Comparison of ENCODE assay signal across 17 cellular contexts in genomic region chr11:69353696-69354544, GRCh38. TPM values are rescaled to one million over a fixed set of nuclear protein-coding genes. Genes with fewer than 3 reads are reported as not detected.
A peak's percentile ranks its signal among the peaks of the same experiment; 100 is the strongest.
DNase-seq lines count a peak whose midpoint lies in the region; ATAC-seq, FAIRE-seq and TF ChIP-seq lines count a peak whose summit lies in the region.
"Had no signal": no experiment of that assay in that cellular context is flagged by ENCODE, and none has a peak within 500 bp of the region (broad histone marks: within the 10 kb centered on the region; RNA-seq: fewer than 3 reads in every experiment).

No MANE protein-coding gene starts in this region.

- no peak overlapping the region for H3K27ac Mint-ChIP-seq in activated CD4-positive, alpha-beta memory T cell treated with anti-CD3 and anti-CD28 coated beads, Interleukin-2, amount 10 ng/mL, durations not matched to agents 7 days and 5 days
- no peak overlapping the region for H3K27ac Mint-ChIP-seq in CD4-positive, alpha-beta T cell

- H3K9ac ChIP-seq in GM23248 (0 out of 2 replicates have a peak overlapping the region, but pooled peaks have one; percentile 36), HepG2 (ENCODE audit: insufficient read depth, low read depth, low read length) (no peak overlapping the region)
- H3K9ac ChIP-seq: BLaER1 treated with 17β-estradiol and CSF1 and Interleukin-3, amounts not matched to agents 10 nM and 100 nM had no signal

- no TSS peak for BruUV-seq in HepG2 (replicated peaks; lab: Mats Ljungman, UMichigan)

- POLR2A ChIA-PET in A549 (lab: Yijun Ruan, JAX) (no interaction called here), HepG2 (lab: Yijun Ruan, JAX) (no interaction called here)
- POLR2A ChIA-PET in activated CD4-positive, alpha-beta memory T cell treated with anti-CD3 and anti-CD28 coated beads, Interleukin-2, amount 10 ng/mL, durations not matched to agents 7 days and 5 days (lab: Charles Lee) = no interaction called here
- POLR2A ChIA-PET in CD4-positive, alpha-beta T cell (lab: Charles Lee) = no interaction called here

- H3K9me2 ChIP-seq in GM23248 (ENCODE audit: insufficient read depth) = no peaks in the 10 kb centered on the region

- H3K27me3 ChIP-seq in GM23248 (replicated peaks; ENCODE audit: insufficient read depth) (no peaks in the 10 kb centered on the region), HepG2 (ENCODE audit: control insufficient read depth in 1 of 2, insufficient read depth in 2 of 2, low read length in 2 of 2) (peaks cover 0 to 9% of the 10 kb centered on the region in 2 experiments; a peak in 2 of 5 replicates), ovary (no peaks in the 10 kb centered on the region)
- H3K27me3 ChIP-seq in CD4-positive, alpha-beta T cell (ENCODE audit: control insufficient read depth, insufficient read depth, low read length) = no peaks in the 10 kb centered on the region
- H3K27me3 ChIP-seq: adrenal gland; BLaER1 treated with 17β-estradiol and CSF1 and Interleukin-3, amounts not matched to agents 10 nM and 100 nM had no signal

- in situ Hi-C loops in GM23248 (cut with MboI) = no loop called here
- in situ Hi-C loops in HepG2 (cut with HindIII; ENCODE audit: extremely low pct_ligation_motif_present, low pct_unique_long_range_greater_than_20kb) = no loop called here

- H4K20me1 ChIP-seq in GM23248 (ENCODE audit: insufficient read depth) = no peaks in the 10 kb centered on the region
- no peaks in the 10 kb centered on the region for H4K20me1 ChIP-seq in HepG2 (ENCODE audit: insufficient read depth, low read length)
- H4K20me1 ChIP-seq: BLaER1 treated with 17β-estradiol and CSF1 and Interleukin-3, amounts not matched to agents 10 nM and 100 nM had no signal

- ATAC-seq in A549 = no peak
- peak; percentile 30 for ATAC-seq in HepG2
- no peak for ATAC-seq in CD4-positive, alpha-beta T cell (ENCODE audit: poor library complexity)
- no peak for ATAC-seq in HG02642 (IDR thresholded peaks at IDR 0.05; ENCODE audit: poor library complexity, unreplicated experiment)

- H3F3A ChIP-seq in GM23248 (ENCODE audit: insufficient read depth) = peaks cover 26% of the 10 kb centered on the region

- H3K27ac ChIP-seq in A549 = peak overlapping the region; percentile 36 to 77; a peak in 4 of 6 replicates
- H3K27ac ChIP-seq in GM23248 = peak overlapping the region; percentile 75; the same call in 1 of the 2 replicates
- H3K27ac ChIP-seq in HepG2 (ENCODE audit: extremely low read length, insufficient read depth, low read length) = no peak overlapping the region
- H3K27ac ChIP-seq in ovary = no peak overlapping the region
- no peak overlapping the region for H3K27ac ChIP-seq in CD4-positive, alpha-beta T cell (ENCODE audit: low read depth, low read length)
- H3K27ac ChIP-seq: BLaER1 treated with 17β-estradiol and CSF1 and Interleukin-3, amounts not matched to agents 10 nM and 100 nM had no signal

- no peak overlapping the region; the same call in 2 of the 3 replicates for H3K4me2 ChIP-seq in A549
- H3K4me2 ChIP-seq in GM23248 (ENCODE audit: unreplicated experiment) = no peak overlapping the region
- no peak overlapping the region for H3K4me2 ChIP-seq in HepG2 (ENCODE audit: low read depth, low read length)

- H3K4me3 ChIP-seq in A549 (no peak overlapping the region), GM23248 (no peak overlapping the region), HepG2 (replicated peaks in 1 of 3; ENCODE audit: insufficient read depth in 1 of 3, low read depth in 2 of 3, low read length in 3 of 3) (no peak overlapping the region), ovary (no peak overlapping the region)
- H3K4me3 ChIP-seq: adrenal gland; BLaER1 treated with 17β-estradiol and CSF1 and Interleukin-3, amounts not matched to agents 10 nM and 100 nM had no signal

- H3K27me3 Mint-ChIP-seq in activated CD4-positive, alpha-beta memory T cell treated with anti-CD3 and anti-CD28 coated beads, Interleukin-2, amount 10 ng/mL, durations not matched to agents 7 days and 5 days = peaks cover 5% of the 10 kb centered on the region
- no peaks in the 10 kb centered on the region for H3K27me3 Mint-ChIP-seq in CD4-positive, alpha-beta T cell

- TF ChIP-seq POLR2A in A549 (IDR thresholded peaks at IDR 0.05; ENCODE audit: low read length) (no peak), HepG2 (IDR thresholded peaks at IDR 0.05; ENCODE audit: insufficient read depth in 1 of 2, low read depth in 2 of 2, low read length in 2 of 2) (no peak), ovary (IDR thresholded peaks at IDR 0.05) (no peak)

- TF ChIP-seq EP300 in A549 (IDR thresholded peaks at IDR 0.05) (no peak), HepG2 (IDR thresholded peaks at IDR 0.05; ENCODE audit: low read depth in 2 of 2, low read length in 2 of 2) (no peak), HepG2 (CRISPR knock-in tag; IDR thresholded peaks at IDR 0.05; ENCODE audit: borderline replicate concordance) (no peak), ovary (IDR thresholded peaks at IDR 0.05) (no peak)

- H3K4me1 ChIP-seq in A549 (peaks cover 49% of the 10 kb centered on the region), GM23248 (ENCODE audit: insufficient read depth) (peaks cover 41% of the 10 kb centered on the region), HepG2 (ENCODE audit: insufficient read depth, low read length) (peaks cover 19% of the 10 kb centered on the region), ovary (ENCODE audit: insufficient read depth) (no peaks in the 10 kb centered on the region)

- CTCF ChIA-PET in A549 (lab: Yijun Ruan, JAX) (interaction anchor here (0.5 to 1.4 kb wide), 2 partner anchors 56 to 71 kb away, joined by 3 read pairs; no protein-coding TSS in a partner anchor), HepG2 (lab: Yijun Ruan, JAX; ENCODE audit: low intra/inter-chr PET ratio, low total read pairs) (no interaction called here)
- CTCF ChIA-PET in activated CD4-positive, alpha-beta memory T cell treated with anti-CD3 and anti-CD28 coated beads, Interleukin-2, amount 10 ng/mL, durations not matched to agents 7 days and 5 days (lab: Charles Lee) = interaction anchor here (0.6 kb wide), 1 partner anchor 53 kb away, joined by 3 read pairs; no protein-coding TSS in a partner anchor
- CTCF ChIA-PET in CD4-positive, alpha-beta T cell (lab: Charles Lee) = no interaction called here

- H3K79me2 ChIP-seq in GM23248 (ENCODE audit: insufficient read depth) (no peaks in the 10 kb centered on the region), HepG2 (ENCODE audit: insufficient read depth, low read length) (no peaks in the 10 kb centered on the region)

- H3K9me3 ChIP-seq in A549 = peaks cover 4% of the 10 kb centered on the region
- H3K9me3 ChIP-seq in GM23248 (ENCODE audit: low read depth) = no peaks in the 10 kb centered on the region
- H3K9me3 ChIP-seq in HepG2 (ENCODE audit: low read length) = no peaks in the 10 kb centered on the region
- H3K9me3 ChIP-seq in ovary = no peaks in the 10 kb centered on the region
- peaks cover 2% of the 10 kb centered on the region for H3K9me3 ChIP-seq in CD4-positive, alpha-beta T cell (ENCODE audit: control insufficient read depth, low read length)
- H3K9me3 ChIP-seq: adrenal gland had no signal

- intact Hi-C loops in HepG2 (cut with micrococcal nuclease; ENCODE audit: unreplicated experiment) (no loop called here), ovary (cut with DNase I) (no loop called here)
- intact Hi-C loops in CD4-positive, alpha-beta T cell (cut with DNase I, micrococcal nuclease) = no loop called here

- no peaks in the 10 kb centered on the region for H3K9me3 Mint-ChIP-seq in activated CD4-positive, alpha-beta memory T cell treated with anti-CD3 and anti-CD28 coated beads, Interleukin-2, amount 10 ng/mL, durations not matched to agents 7 days and 5 days
- H3K9me3 Mint-ChIP-seq in CD4-positive, alpha-beta T cell = no peaks in the 10 kb centered on the region

- H3K36me3 ChIP-seq in GM23248 (ENCODE audit: low read depth) (no peaks in the 10 kb centered on the region), HepG2 (replicated peaks in 1 of 2; ENCODE audit: control insufficient read depth in 1 of 2, insufficient read depth in 2 of 2, low read length in 2 of 2) (no peaks in the 10 kb centered on the region), ovary (no peaks in the 10 kb centered on the region)
- H3K36me3 ChIP-seq: adrenal gland had no signal

- no peak for TF ChIP-seq RAD21 in A549 (conservative IDR thresholded peaks at IDR 0.05 in 1 of 2, IDR thresholded peaks at IDR 0.05 in 1 of 2)
- TF ChIP-seq RAD21 in HepG2 (CRISPR knock-in tag; IDR thresholded peaks at IDR 0.05) = no peak

- WGBS in A549 (ENCODE audit: missing lambda C conversion rate) = 88% methylated on average over 18 of the region's 20 CpGs
- 87 to 94% methylated on average over 18 to 19 of the region's 20 CpGs for WGBS in GM23248 (ENCODE audit: low coverage in 1 of 2, low lambda C conversion rate in 2 of 2, missing lambda C conversion rate in 2 of 2), 2 experiments
- WGBS in HepG2 (ENCODE audit: low lambda C conversion rate) = 29% methylated on average over 1 of the region's 20 CpGs
- 76 to 78% (median 76%) methylated on average over 20 of the region's 20 CpGs for WGBS in ovary, 3 donors

- FAIRE-seq in A549 (lab: Jason Lieb, UNC) = no peak
- FAIRE-seq in HepG2 (lab: Jason Lieb, UNC) = no peak
- FAIRE-seq in frontal cortex (lab: Jason Lieb, UNC) = no peak

- H3K36me3 Mint-ChIP-seq in activated CD4-positive, alpha-beta memory T cell treated with anti-CD3 and anti-CD28 coated beads, Interleukin-2, amount 10 ng/mL, durations not matched to agents 7 days and 5 days (ENCODE audit: low read depth) = no peaks in the 10 kb centered on the region
- H3K36me3 Mint-ChIP-seq in CD4-positive, alpha-beta T cell (ENCODE audit: low read depth) = no peaks in the 10 kb centered on the region

- TF ChIP-seq CTCF in A549 (IDR thresholded peaks at IDR 0.05) (no peak), HepG2 (CRISPR knock-in tag; IDR thresholded peaks at IDR 0.05) (no peak), ovary (IDR thresholded peaks at IDR 0.05) (no peak)
- TF ChIP-seq CTCF in CD4-positive, alpha-beta T cell (IDR thresholded peaks at IDR 0.05) = no peak

- H2AFZ ChIP-seq in GM23248 (no peak overlapping the region), HepG2 (ENCODE audit: low read length) (no peak overlapping the region)

- DNase-seq in A549 (ENCODE audit: low read depth in 1 of 2, low spot score in 1 of 2) (no peak), GM23248 (no peak), HepG2 (ENCODE audit: low spot score) (no peak), ovary (no peak), frontal cortex (ENCODE audit: low spot score in 2 of 2) (no peak)
- DNase-seq in activated CD4-positive, alpha-beta memory T cell treated with anti-CD3 and anti-CD28 coated beads, Interleukin-2, amount 10 ng/mL, durations not matched to agents 7 days and 5 days = peak; percentile 15
- no peak for DNase-seq in CD4-positive, alpha-beta T cell
- DNase-seq: cortex of kidney; EL; Kasumi-1; NCI-H2081; NK-92 treated with Interleukin-12 subunit alpha and Interleukin-12 subunit beta, amount 100 ng/mL, for 24 hours; stimulated activated naive CD4-positive, alpha-beta T cell had no signal

- H3K4me1 Mint-ChIP-seq in activated CD4-positive, alpha-beta memory T cell treated with anti-CD3 and anti-CD28 coated beads, Interleukin-2, amount 10 ng/mL, durations not matched to agents 7 days and 5 days = peaks cover 5% of the 10 kb centered on the region
- no peaks in the 10 kb centered on the region for H3K4me1 Mint-ChIP-seq in CD4-positive, alpha-beta T cell (ENCODE audit: low read depth)

- no peak overlapping the region for H3K4me3 Mint-ChIP-seq in activated CD4-positive, alpha-beta memory T cell treated with anti-CD3 and anti-CD28 coated beads, Interleukin-2, amount 10 ng/mL, durations not matched to agents 7 days and 5 days
- H3K4me3 Mint-ChIP-seq in CD4-positive, alpha-beta T cell = no peak overlapping the region

RNA-seq across cellular contexts. Expression of gene MYEOV, which starts 60.0 kb away (rescaled TPM):
- polyA plus RNA-seq in A549 (2011; rRNA removed) (102 and 111 TPM in 2 replicates), A549 (2017; fragmentation: RNase III; extraction: RNeasy Plus Mini Kit Qiagen cat#74134 plus additional on column Dnase treatment) (82.2 to 113 TPM (median 92.3 TPM) in 3 replicates), GM23248 (2016; fragmentation: Nextera tagmentation; extraction: Ambion mirVana) (7.2 and 8.7 TPM in 2 replicates), HepG2 (2011; rRNA removed) (1.6 and 1.8 TPM in 2 replicates), ovary (under 1 TPM in 1 of 2 donors, not detected in 1; 0.21 TPM)
- polyA plus RNA-seq in A549 (2012; cell fraction: cytosol; rRNA removed) = 109 and 120 TPM in 2 replicates
- 106 and 116 TPM in 2 replicates for polyA plus RNA-seq in A549 (2012; cell fraction: nucleus; rRNA removed)
- 164 and 190 TPM in 2 replicates for polyA minus RNA-seq in A549 (2011; rRNA and poly(A)+ RNA removed)
- 0.63 and 0.86 TPM in 2 replicates for total RNA-seq in GM23248 (2014; rRNA removed; shearing (Covaris generic))
- total RNA-seq in activated CD4-positive, alpha-beta memory T cell treated with anti-CD3 and anti-CD28 coated beads, Interleukin-2, amount 10 ng/mL, durations not matched to agents 7 days and 5 days = not detected
- total RNA-seq in HepG2 (2016; rRNA removed; fragmentation: Illumina TruSeq; extraction: Trizol) (0.17 and 0.33 TPM in 2 replicates), ovary (under 1 TPM in 5 of 7 donors, not detected in 2; 0.12 to 0.79 (median 0.66) TPM), frontal cortex (not detected)
- 0.40 TPM in 1 of 2 replicates, not detected in the other for total RNA-seq in HepG2 (2016; cell fraction: cytosol; rRNA removed; fragmentation: Illumina TruSeq; extraction: Trizol; ENCODE audit: low read depth)
- 0.30 and 0.54 TPM in 2 replicates for total RNA-seq in HepG2 (2016; cell fraction: insoluble cytoplasmic fraction; rRNA removed; fragmentation: Illumina TruSeq; extraction: Trizol)
- 0.28 and 0.34 TPM in 2 replicates for total RNA-seq in HepG2 (2016; cell fraction: membrane; rRNA removed; fragmentation: Illumina TruSeq; extraction: Trizol)
- 0.28 and 0.60 TPM in 2 replicates for total RNA-seq in HepG2 (2016; cell fraction: nucleus; rRNA removed; fragmentation: Illumina TruSeq; extraction: Trizol)
- 1.0 and 1.6 TPM in 2 replicates for polyA plus RNA-seq in HepG2 (2011; cell fraction: cytosol; rRNA removed)
- polyA plus RNA-seq in HepG2 (2011; cell fraction: nucleus; rRNA removed) = 1.6 and 2.7 TPM in 2 replicates
- polyA plus RNA-seq in HepG2 (2012) = 0.12 and 0.20 TPM in 2 replicates
- 0.37 and 0.49 TPM in 2 replicates for polyA plus RNA-seq in HepG2 (2016; cell fraction: cytosol; fragmentation: Illumina TruSeq; extraction: Trizol; ENCODE audit: low read depth)
- polyA plus RNA-seq in HepG2 (2016; cell fraction: insoluble cytoplasmic fraction; fragmentation: Illumina TruSeq; extraction: Trizol; ENCODE audit: low read depth) = 0.14 and 0.45 TPM in 2 replicates
- polyA plus RNA-seq in HepG2 (2016; cell fraction: membrane; fragmentation: Illumina TruSeq; extraction: Trizol; ENCODE audit: low read depth) = 0.34 and 0.61 TPM in 2 replicates
- polyA plus RNA-seq in HepG2 (2016; cell fraction: nucleus; fragmentation: Illumina TruSeq; extraction: Trizol; ENCODE audit: insufficient read depth, low read depth) = 0.39 TPM in 1 of 2 replicates, not detected in the other
- polyA minus RNA-seq in HepG2 (2011; rRNA and poly(A)+ RNA removed; ENCODE audit: low replicate concordance) = 0.58 and 2.6 TPM in 2 replicates
- 0.35 and 0.79 TPM in 2 replicates for polyA minus RNA-seq in HepG2 (2011; cell fraction: cytosol; rRNA and poly(A)+ RNA removed)
- 1.8 and 1.9 TPM in 2 replicates for polyA minus RNA-seq in HepG2 (2011; cell fraction: nucleus; rRNA and poly(A)+ RNA removed)
- not detected for total RNA-seq in CD4-positive, alpha-beta T cell
- total RNA-seq: myocyte had no signal

Comparison
In these comparisons a context has a peak if more than half of its experiments do, and no peak if none do; other contexts are left out.
1. H3K27ac ChIP-seq: peak in A549 (2 of 2) and GM23248 (single experiment); none in HepG2 (single experiment), ovary (0 of 2) and CD4-positive, alpha-beta T cell (single experiment).
2. CTCF ChIA-PET loops: an anchor here in A549 (0.5 to 1.4 kb wide) and activated CD4-positive, alpha-beta memory T cell treated with anti-CD3 and anti-CD28 coated beads, Interleukin-2, amount 10 ng/mL, durations not matched to agents 7 days and 5 days (0.6 kb wide); none called in HepG2 and CD4-positive, alpha-beta T cell.
3. Of the 38 proteins assayed by ChIP-seq in both HepG2 and A549: peak only in HepG2: FOSL2; only in A549: none; in both: none; in neither: 37.